16 cellular contexts compared by ENCODE assay signal in the genomic region with DNA sequence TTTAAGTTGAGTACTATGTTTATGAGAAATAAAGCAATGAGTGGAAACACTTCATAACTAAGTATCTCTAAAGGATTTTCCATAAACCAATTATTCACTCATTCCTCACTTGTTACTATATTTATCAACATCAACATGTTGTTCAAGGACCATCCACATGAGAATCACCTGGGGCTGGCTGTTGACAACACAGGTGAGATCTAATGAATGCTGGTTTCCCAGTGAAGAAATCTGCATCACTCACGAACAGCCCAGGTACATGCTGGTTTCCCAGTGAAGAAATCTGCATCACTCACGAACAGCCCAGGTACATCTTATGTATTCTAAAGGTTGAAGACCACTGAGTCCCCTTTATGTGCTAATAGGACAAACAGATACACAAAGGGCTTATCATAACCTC. TPM values are rescaled to one million over a fixed set of nuclear protein-coding genes. Genes with fewer than 3 reads are reported as not detected.
DNase-seq lines count a peak whose midpoint lies in the region; ATAC-seq and TF ChIP-seq lines count a peak whose summit lies in the region.
"Had no signal": no experiment of that assay in that cellular context is flagged by ENCODE, and none has a peak within 500 bp of the region (broad histone marks: within the 10 kb centered on the region; RNA-seq: fewer than 3 reads in every experiment).

No MANE protein-coding gene starts in this region.

- ATAC-seq in stimulated activated naive CD8-positive, alpha-beta T cell treated with anti-CD3 and anti-CD28 coated beads, Interleukin-15, Interleukin-2, amounts not matched to agents 100 U/mL and 50 U/mL, for 24 hours: no peak
- ATAC-seq in natural killer cell treated with Interleukin-12 subunit alpha and Interleukin-12 subunit beta and Interleukin-15 and Interleukin-18, amount 100 ng/mL, for 72 hours: no peak
- ATAC-seq in HG03159 (IDR thresholded peaks at IDR 0.05; ENCODE audit: unreplicated experiment): no peak
- ATAC-seq in GM21390 (IDR thresholded peaks at IDR 0.05; ENCODE audit: unreplicated experiment): no peak
- ATAC-seq: upper lobe of right lung had no signal

- peak overlapping the region; percentile 59 for H3K27ac Mint-ChIP-seq in stimulated activated naive CD8-positive, alpha-beta T cell treated with anti-CD3 and anti-CD28 coated beads, Interleukin-15, Interleukin-2, amounts not matched to agents 100 ng/mL and 50 ng/mL, for 24 hours
- peak overlapping the region; percentile 82 for H3K27ac Mint-ChIP-seq in chondrocyte (ENCODE audit: unreplicated experiment)
- H3K27ac Mint-ChIP-seq in natural killer cell treated with Interleukin-12 subunit alpha and Interleukin-12 subunit beta and Interleukin-15 and Interleukin-18, amount 100 ng/mL, for 72 hours: peak overlapping the region in 1 of 2 donors; percentile 47

- TF ChIP-seq POLR2A in Peyer's patch (IDR thresholded peaks at IDR 0.05): no peak

- DNase-seq in stimulated activated naive CD8-positive, alpha-beta T cell treated with anti-CD3 and anti-CD28 coated beads, Interleukin-15, Interleukin-2, amounts not matched to agents 100 U/mL and 50 U/mL, for 24 hours: no peak
- no peak for DNase-seq in chondrocyte (ENCODE audit: low spot score)
- no peak for DNase-seq in natural killer cell treated with Interleukin-12 subunit alpha and Interleukin-12 subunit beta and Interleukin-15 and Interleukin-18, amount 100 ng/mL, for 72 hours (ENCODE audit: low spot score)
- DNase-seq in Peyer's patch: no peak
- DNase-seq in NCI-H526 treated with DMSO at 0.1 percent for 48 hours (lab: John Stamatoyannopoulos, UW): no peak
- DNase-seq: activated CD8-positive, alpha-beta memory T cell treated with anti-CD3 and anti-CD28 coated beads for 24 hours; Caco-2; NCI-H1092 treated with DMSO at 0.1 percent for 48 hours; stimulated activated CD4-positive, alpha-beta T cell treated with anti-CD3 and anti-CD28 coated beads, Interleukin-1b, Interleukin-23, amount 100 ng/mL, for 48 hours; stimulated activated CD8-positive, alpha-beta memory T cell treated with anti-CD3 and anti-CD28 coated beads, Interleukin-4, amount 100 ng/mL, for 48 hours; upper lobe of right lung had no signal

- H3K4me3 ChIP-seq in Peyer's patch: no peak overlapping the region
- H3K4me3 ChIP-seq: heart right ventricle, upper lobe of right lung had no signal

- no peaks in the 10 kb centered on the region for H3K36me3 ChIP-seq in Peyer's patch
- H3K36me3 ChIP-seq: heart right ventricle, upper lobe of right lung had no signal

- H3K9me3 Mint-ChIP-seq in stimulated activated naive CD8-positive, alpha-beta T cell treated with anti-CD3 and anti-CD28 coated beads, Interleukin-15, Interleukin-2, amounts not matched to agents 100 ng/mL and 50 ng/mL, for 24 hours: no peaks in the 10 kb centered on the region
- H3K9me3 Mint-ChIP-seq in chondrocyte (ENCODE audit: low read depth): no peaks in the 10 kb centered on the region
- H3K9me3 Mint-ChIP-seq in natural killer cell treated with Interleukin-12 subunit alpha and Interleukin-12 subunit beta and Interleukin-15 and Interleukin-18, amount 100 ng/mL, for 72 hours: no peaks in the 10 kb centered on the region
- H3K9me3 Mint-ChIP-seq: central memory CD8-positive, alpha-beta T cell had no signal

- TF ChIP-seq CTCF in chondrocyte (IDR thresholded peaks at IDR 0.05): no peak
- no peak for TF ChIP-seq CTCF in Peyer's patch (IDR thresholded peaks at IDR 0.05)

- H3K4me3 Mint-ChIP-seq in stimulated activated naive CD8-positive, alpha-beta T cell treated with anti-CD3 and anti-CD28 coated beads, Interleukin-15, Interleukin-2, amounts not matched to agents 100 ng/mL and 50 ng/mL, for 24 hours: peak overlapping the region; percentile 45
- H3K4me3 Mint-ChIP-seq in chondrocyte (ENCODE audit: unreplicated experiment): no peak overlapping the region
- peak overlapping the region; percentile 18 for H3K4me3 Mint-ChIP-seq in natural killer cell treated with Interleukin-12 subunit alpha and Interleukin-12 subunit beta and Interleukin-15 and Interleukin-18, amount 100 ng/mL, for 72 hours
- H3K4me3 Mint-ChIP-seq: central memory CD8-positive, alpha-beta T cell had no signal

- H3K27me3 Mint-ChIP-seq in stimulated activated naive CD8-positive, alpha-beta T cell treated with anti-CD3 and anti-CD28 coated beads, Interleukin-15, Interleukin-2, amounts not matched to agents 100 ng/mL and 50 ng/mL, for 24 hours: no peaks in the 10 kb centered on the region
- H3K27me3 Mint-ChIP-seq in chondrocyte (ENCODE audit: low read depth): no peaks in the 10 kb centered on the region
- no peaks in the 10 kb centered on the region for H3K27me3 Mint-ChIP-seq in natural killer cell treated with Interleukin-12 subunit alpha and Interleukin-12 subunit beta and Interleukin-15 and Interleukin-18, amount 100 ng/mL, for 72 hours
- H3K27me3 Mint-ChIP-seq: central memory CD8-positive, alpha-beta T cell had no signal

- peaks cover 55% of the 10 kb centered on the region for H3K4me1 Mint-ChIP-seq in stimulated activated naive CD8-positive, alpha-beta T cell treated with anti-CD3 and anti-CD28 coated beads, Interleukin-15, Interleukin-2, amounts not matched to agents 100 ng/mL and 50 ng/mL, for 24 hours (ENCODE audit: low read depth)
- H3K4me1 Mint-ChIP-seq in chondrocyte (ENCODE audit: low read depth): peaks cover 83% of the 10 kb centered on the region
- peaks cover 38 to 41% of the 10 kb centered on the region in 2 donors for H3K4me1 Mint-ChIP-seq in natural killer cell treated with Interleukin-12 subunit alpha and Interleukin-12 subunit beta and Interleukin-15 and Interleukin-18, amount 100 ng/mL, for 72 hours (ENCODE audit: low read depth in 2 of 2)

- H3K36me3 Mint-ChIP-seq in stimulated activated naive CD8-positive, alpha-beta T cell treated with anti-CD3 and anti-CD28 coated beads, Interleukin-15, Interleukin-2, amounts not matched to agents 100 ng/mL and 50 ng/mL, for 24 hours (ENCODE audit: low read depth): no peaks in the 10 kb centered on the region
- H3K36me3 Mint-ChIP-seq in chondrocyte (ENCODE audit: low read depth): no peaks in the 10 kb centered on the region
- no peaks in the 10 kb centered on the region for H3K36me3 Mint-ChIP-seq in natural killer cell treated with Interleukin-12 subunit alpha and Interleukin-12 subunit beta and Interleukin-15 and Interleukin-18, amount 100 ng/mL, for 72 hours

- H3K4me1 ChIP-seq in Peyer's patch: no peaks in the 10 kb centered on the region
- H3K4me1 ChIP-seq: upper lobe of right lung had no signal

- no peaks in the 10 kb centered on the region for H3K27me3 ChIP-seq in Peyer's patch
- H3K27me3 ChIP-seq: heart right ventricle, upper lobe of right lung had no signal

- no peaks in the 10 kb centered on the region for H3K9me3 ChIP-seq in Peyer's patch
- H3K9me3 ChIP-seq: Caco-2, heart right ventricle, upper lobe of right lung had no signal

- H3K27ac ChIP-seq in Peyer's patch: peak overlapping the region in 1 of 4 donors; percentile 5
- H3K27ac ChIP-seq: upper lobe of right lung had no signal

RNA-seq across cellular contexts. Expression of a gene that starts 32.5 kb away (rescaled TPM):
- total RNA-seq in chondrocyte (52.2 to 57.7 TPM (median 55.5 TPM) in 3 replicates), Peyer's patch (1 to 10 TPM; 2.1 to 5.8 (median 3.8) TPM)
- 10 to 100 TPM; 22.1 to 24.9 TPM for total RNA-seq in natural killer cell treated with Interleukin-12 subunit alpha and Interleukin-12 subunit beta and Interleukin-15 and Interleukin-18, amount 100 ng/mL, for 72 hours
